13 cellular contexts compared by ENCODE assay signal in the genomic region with DNA sequence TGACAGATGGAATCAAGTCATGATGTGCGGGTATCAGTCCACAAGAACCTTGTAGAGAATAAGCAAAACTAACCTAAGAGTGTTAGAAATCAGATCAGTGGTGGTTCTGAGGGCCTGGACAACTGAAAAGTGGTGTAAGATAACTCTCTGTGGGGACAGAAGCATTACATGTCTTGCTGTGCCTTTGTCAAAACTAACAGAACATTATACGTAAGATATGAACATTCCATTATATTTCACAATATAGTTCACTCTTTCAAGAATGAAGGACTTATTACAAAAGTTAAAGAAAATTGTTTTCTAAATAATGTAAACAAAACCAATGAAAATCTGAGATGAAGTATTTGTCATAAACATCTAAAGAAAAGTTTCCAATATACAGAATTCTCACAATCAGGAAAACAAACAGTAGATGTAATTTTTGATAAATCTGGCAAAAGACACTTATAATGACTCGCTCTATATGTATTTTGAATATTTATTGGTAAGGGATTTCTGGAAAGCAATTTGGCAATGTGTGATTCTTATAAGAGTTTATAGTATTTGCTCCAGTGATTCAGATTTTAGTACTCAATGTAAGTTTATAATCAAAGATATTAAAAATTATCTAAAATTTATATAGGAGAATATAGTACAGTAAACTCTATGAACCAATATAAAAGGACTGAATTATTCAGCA.
"Had no signal": no experiment of that assay in that cellular context is flagged by ENCODE, and none has a peak within 500 bp of the region (broad histone marks: within the 10 kb centered on the region; RNA-seq: fewer than 3 reads in every experiment).

No MANE protein-coding gene starts in this region.

- H3K4me1 Mint-ChIP-seq: activated naive CD4-positive, alpha-beta T cell treated with anti-CD3 and anti-CD28 coated beads, Interleukin-2, amount 10 ng/mL, durations not matched to agents 7 days and 5 days had no signal

- H3K27ac Mint-ChIP-seq: activated naive CD4-positive, alpha-beta T cell treated with anti-CD3 and anti-CD28 coated beads, Interleukin-2, amount 10 ng/mL, durations not matched to agents 7 days and 5 days; activated T-helper 2 cell treated with anti-CD3 and anti-CD28 coated beads, Interferon-gamma antibody, Interleukin-2, Interleukin-4, amounts not matched to agents 10 μg/mL and 5 μg/mL and 100 μg/mL, durations not matched to agents 14 hours and 24 hours and 36 hours; stimulated activated naive CD8-positive, alpha-beta T cell treated with anti-CD3 and anti-CD28 coated beads, Interleukin-15, Interleukin-2, amounts not matched to agents 100 ng/mL and 50 ng/mL, for 24 hours; T-helper 1 cell treated with Interleukin-12 subunit alpha and Interleukin-12 subunit beta and Interleukin-4 antibody, amounts not matched to agents 30 μg/mL and 1 μg/mL, for 36 hours had no signal

- H3K4me3 ChIP-seq: thoracic aorta had no signal

- H3K36me3 Mint-ChIP-seq: activated naive CD4-positive, alpha-beta T cell treated with anti-CD3 and anti-CD28 coated beads, Interleukin-2, amount 10 ng/mL, durations not matched to agents 7 days and 5 days had no signal

- FAIRE-seq: endothelial cell of umbilical vein, keratinocyte had no signal

- H3K27ac ChIP-seq: thoracic aorta had no signal

- ATAC-seq: left ventricle myocardium superior, SK-N-SH treated with all-trans-retinoic acid at 6 μM for 48 hours had no signal

- H3K9me3 Mint-ChIP-seq: activated naive CD4-positive, alpha-beta T cell treated with anti-CD3 and anti-CD28 coated beads, Interleukin-2, amount 10 ng/mL, durations not matched to agents 7 days and 5 days; activated T-helper 2 cell treated with anti-CD3 and anti-CD28 coated beads, Interferon-gamma antibody, Interleukin-2, Interleukin-4, amounts not matched to agents 10 μg/mL and 5 μg/mL and 100 μg/mL, durations not matched to agents 14 hours and 24 hours and 36 hours; stimulated activated naive CD8-positive, alpha-beta T cell treated with anti-CD3 and anti-CD28 coated beads, Interleukin-15, Interleukin-2, amounts not matched to agents 100 ng/mL and 50 ng/mL, for 24 hours; T-helper 1 cell treated with Interleukin-12 subunit alpha and Interleukin-12 subunit beta and Interleukin-4 antibody, amounts not matched to agents 30 μg/mL and 1 μg/mL, for 36 hours had no signal

- H3K4me3 Mint-ChIP-seq: activated naive CD4-positive, alpha-beta T cell treated with anti-CD3 and anti-CD28 coated beads, Interleukin-2, amount 10 ng/mL, durations not matched to agents 7 days and 5 days; stimulated activated naive CD8-positive, alpha-beta T cell treated with anti-CD3 and anti-CD28 coated beads, Interleukin-15, Interleukin-2, amounts not matched to agents 100 ng/mL and 50 ng/mL, for 24 hours; T-helper 1 cell treated with Interleukin-12 subunit alpha and Interleukin-12 subunit beta and Interleukin-4 antibody, amounts not matched to agents 30 μg/mL and 1 μg/mL, for 36 hours had no signal

- DNase-seq: activated naive CD4-positive, alpha-beta T cell treated with anti-CD3 and anti-CD28 coated beads, Interleukin-2, amount 10 ng/mL, durations not matched to agents 7 days and 5 days; amniotic stem cell; glutamatergic neuron; left ventricle myocardium superior; stimulated activated CD4-positive, alpha-beta T cell treated with anti-CD3 and anti-CD28 coated beads, Interleukin-15, amount 100 ng/mL, for 24 hours; stimulated activated CD4-positive, alpha-beta T cell treated with anti-CD3 and anti-CD28 coated beads, Interleukin-4, amount 100 ng/mL, for 24 hours had no signal

- H3K9me3 ChIP-seq: thoracic aorta had no signal

- H3K27me3 Mint-ChIP-seq: activated naive CD4-positive, alpha-beta T cell treated with anti-CD3 and anti-CD28 coated beads, Interleukin-2, amount 10 ng/mL, durations not matched to agents 7 days and 5 days had no signal
